1 cellular context compared by ENCODE assay signal in the genomic region with DNA sequence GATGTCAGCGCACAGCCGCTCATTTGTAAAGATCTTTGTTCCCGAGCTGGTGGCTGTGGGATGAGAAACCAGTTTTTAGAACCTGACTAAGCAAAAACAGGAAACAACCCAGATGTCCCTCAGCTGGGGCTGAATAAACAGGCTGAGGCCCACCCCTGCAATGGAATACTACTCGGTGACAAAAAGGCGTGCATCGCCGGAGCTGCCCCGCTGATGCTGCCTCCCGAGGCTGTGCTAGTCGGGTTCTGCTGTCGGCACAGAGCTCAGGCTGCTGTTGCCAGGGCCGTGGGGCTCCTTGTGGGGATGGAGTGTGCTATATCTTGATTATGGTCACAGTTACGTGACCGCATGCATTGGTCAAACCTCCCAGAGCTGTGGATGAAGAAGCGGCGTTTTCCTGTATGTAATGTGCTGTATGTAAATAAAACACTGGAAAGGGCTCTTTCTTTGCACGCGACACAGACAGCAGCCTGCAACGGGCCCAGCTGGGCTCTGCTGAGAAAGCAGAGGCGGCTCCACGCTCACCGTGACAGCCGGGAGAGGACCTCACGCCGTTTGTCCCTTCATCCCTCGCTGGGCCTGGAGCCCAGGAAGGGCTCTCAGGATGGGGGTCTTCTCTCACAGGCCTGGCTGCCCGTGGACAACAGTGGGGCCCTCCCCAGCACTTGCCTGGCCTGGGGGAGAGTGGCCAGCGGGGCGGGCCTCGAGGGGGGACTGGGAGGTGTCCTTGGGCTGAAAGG.
TF ChIP-seq lines count a peak whose summit lies in the region.

No MANE protein-coding gene starts in this region.

TF ChIP-seq in K562, 482 proteins besides CTCF, POLR2A, EP300 and RAD21 (continued from another document and continues in another):
- TF ChIP-seq, protein P1, sequence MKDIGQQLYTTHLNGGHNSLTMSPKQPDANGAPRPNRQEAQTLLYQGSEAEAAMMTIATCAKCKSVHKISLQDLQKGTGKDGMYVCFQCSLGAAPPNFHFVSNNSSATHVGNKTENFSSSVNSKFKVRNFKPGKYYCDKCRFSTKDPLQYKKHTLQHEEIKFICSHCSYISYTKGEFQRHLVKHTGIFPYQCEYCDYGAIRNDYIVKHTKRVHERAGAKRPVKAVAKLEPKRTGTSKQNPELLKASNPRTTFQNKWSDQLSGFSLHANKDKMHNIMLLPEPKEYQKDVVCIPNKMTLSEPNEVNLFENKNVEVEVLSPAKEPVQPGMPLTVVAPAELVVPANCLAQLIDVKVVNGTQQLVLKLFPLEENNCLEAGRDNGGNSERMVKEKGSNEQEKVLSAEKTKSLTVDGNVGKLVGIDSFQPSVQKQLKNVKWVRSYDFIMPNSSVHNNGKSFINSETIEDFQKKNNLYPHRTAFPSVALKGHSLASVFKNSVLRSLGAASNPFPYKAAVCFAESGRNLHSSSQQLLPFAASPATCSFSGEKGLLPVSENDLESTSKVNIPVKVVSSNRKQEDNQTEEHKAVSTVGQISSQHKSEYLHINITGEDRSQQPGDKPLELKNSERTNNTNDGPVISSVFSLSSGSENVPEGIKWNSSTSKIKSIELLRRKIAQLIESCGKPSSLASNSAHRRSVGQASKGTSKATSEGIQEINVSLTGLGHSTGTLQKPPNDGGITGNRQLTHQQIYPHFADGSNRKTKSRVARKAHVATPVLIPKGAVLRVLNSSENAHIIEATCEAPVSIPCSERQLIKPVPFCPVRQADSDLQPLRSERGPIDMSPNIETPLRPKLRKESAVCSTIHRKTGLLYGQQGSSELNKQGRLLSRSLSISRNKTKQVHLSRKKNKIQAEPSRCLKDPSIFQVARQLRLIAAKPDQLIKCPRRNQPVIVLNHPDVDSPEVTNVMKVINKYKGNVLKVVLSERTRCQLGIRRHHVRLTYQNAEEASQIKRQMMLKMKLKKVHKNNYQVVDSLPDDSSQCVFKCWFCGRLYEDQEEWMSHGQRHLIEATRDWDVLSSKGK (CRISPR knock-in tag; IDR thresholded peaks at IDR 0.05): no peak
- TF ChIP-seq BCLAF1 (IDR thresholded peaks at IDR 0.05; ENCODE audit: borderline replicate concordance in 1 of 2, control insufficient read depth in 1 of 2, low read depth in 2 of 2, low read length in 1 of 2) (no peak), TARDBP (IDR thresholded peaks at IDR 0.05) (no peak), STAT6 (CRISPR knock-in tag; IDR thresholded peaks at IDR 0.05) (no peak), FOXK2 (conservative IDR thresholded peaks at IDR 0.05 in 1 of 2, IDR thresholded peaks at IDR 0.05 in 1 of 2; ENCODE audit: low read depth in 2 of 2) (peak in 1 of 2 experiments; percentile 26; a peak in 1 of 4 replicates), ZNF311 (CRISPR knock-in tag; IDR thresholded peaks at IDR 0.05) (no peak), ZNF316 (IDR thresholded peaks at IDR 0.05) (peak; percentile 93), ZNF3 (CRISPR knock-in tag; IDR thresholded peaks at IDR 0.05) (no peak), ZBTB17 (CRISPR knock-in tag; IDR thresholded peaks at IDR 0.05) (no peak), NONO (IDR thresholded peaks at IDR 0.05; ENCODE audit: low read depth in 2 of 2, low read length in 1 of 2) (no peak), L3MBTL2 (IDR thresholded peaks at IDR 0.05) (peak; percentile 59), ETV1 (tag; conservative IDR thresholded peaks at IDR 0.05; ENCODE audit: low read depth) (no peak), BHLHE40 (IDR thresholded peaks at IDR 0.05; ENCODE audit: low read length) (peak; percentile 41), MBD2 (IDR thresholded peaks at IDR 0.05; ENCODE audit: borderline replicate concordance, low read depth) (no peak), MNT (conservative IDR thresholded peaks at IDR 0.05) (0 out of 4 replicates have a peak, but pooled peaks of 1 of the 2 experiments have one; percentile 15), ZBTB33 (CRISPR knock-in tag; IDR thresholded peaks at IDR 0.05) (no peak), RFX7 (CRISPR knock-in tag; IDR thresholded peaks at IDR 0.05) (no peak), LARP7 (IDR thresholded peaks at IDR 0.05) (no peak), MEF2A (IDR thresholded peaks at IDR 0.05; ENCODE audit: control insufficient read depth, low read depth, low read length) (no peak), ZNF696 (CRISPR knock-in tag; conservative IDR thresholded peaks at IDR 0.05) (no peak), MAFK (IDR thresholded peaks at IDR 0.05; ENCODE audit: low read length) (peak; percentile 59), FOXJ3 (CRISPR knock-in tag; IDR thresholded peaks at IDR 0.05) (no peak), ATF6 (CRISPR knock-in tag; IDR thresholded peaks at IDR 0.05) (no peak), CBFA2T3 (IDR thresholded peaks at IDR 0.05) (no peak), ZNF143 (CRISPR knock-in tag; IDR thresholded peaks at IDR 0.05) (no peak), CTBP1 (IDR thresholded peaks at IDR 0.05; ENCODE audit: borderline replicate concordance) (peak; percentile 29; the same call in 1 of the 2 replicates), MAFF (IDR thresholded peaks at IDR 0.05; ENCODE audit: low read length) (peak; percentile 68; the same call in 1 of the 2 replicates), ZNF146 (CRISPR knock-in tag; IDR thresholded peaks at IDR 0.05; ENCODE audit: unreplicated experiment) (peak; percentile 9), ZNF217 (CRISPR knock-in tag; IDR thresholded peaks at IDR 0.05) (no peak), CREB1 (IDR thresholded peaks at IDR 0.05) (no peak), CREB1 (CRISPR knock-in tag; IDR thresholded peaks at IDR 0.05) (0 out of 2 replicates have a peak, but pooled peaks have one; percentile 27), TEAD1 (CRISPR knock-in tag; IDR thresholded peaks at IDR 0.05) (no peak), DACH1 (IDR thresholded peaks at IDR 0.05; ENCODE audit: partially characterized antibody) (no peak)
- TF ChIP-seq, protein P2, sequence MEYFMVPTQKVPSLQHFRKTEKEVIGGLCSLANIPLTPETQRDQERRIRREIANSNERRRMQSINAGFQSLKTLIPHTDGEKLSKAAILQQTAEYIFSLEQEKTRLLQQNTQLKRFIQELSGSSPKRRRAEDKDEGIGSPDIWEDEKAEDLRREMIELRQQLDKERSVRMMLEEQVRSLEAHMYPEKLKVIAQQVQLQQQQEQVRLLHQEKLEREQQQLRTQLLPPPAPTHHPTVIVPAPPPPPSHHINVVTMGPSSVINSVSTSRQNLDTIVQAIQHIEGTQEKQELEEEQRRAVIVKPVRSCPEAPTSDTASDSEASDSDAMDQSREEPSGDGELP (CRISPR knock-in tag; IDR thresholded peaks at IDR 0.05; ENCODE audit: borderline replicate concordance): peak; percentile 57; the same call in 1 of the 2 replicates
- TF ChIP-seq, protein P3, sequence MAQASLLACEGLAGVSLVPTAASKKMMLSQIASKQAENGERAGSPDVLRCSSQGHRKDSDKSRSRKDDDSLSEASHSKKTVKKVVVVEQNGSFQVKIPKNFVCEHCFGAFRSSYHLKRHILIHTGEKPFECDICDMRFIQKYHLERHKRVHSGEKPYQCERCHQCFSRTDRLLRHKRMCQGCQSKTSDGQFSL (CRISPR knock-in tag; IDR thresholded peaks at IDR 0.05): no peak
- TF ChIP-seq, protein P3 (tag; IDR thresholded peaks at IDR 0.05): no peak
